ENCODE assay signal across 17 cellular contexts in genomic region chr22:38712496-38713207, GRCh38. TPM values are rescaled to one million over a fixed set of nuclear protein-coding genes. Genes with fewer than 3 reads are reported as not detected.
A peak's percentile ranks its signal among the peaks of the same experiment; 100 is the strongest.
DNase-seq lines count a peak whose midpoint lies in the region; ATAC-seq and TF ChIP-seq lines count a peak whose summit lies in the region.
"Had no signal": no experiment of that assay in that cellular context is flagged by ENCODE, and none has a peak within 500 bp of the region (broad histone marks: within the 10 kb centered on the region; RNA-seq: fewer than 3 reads in every experiment).

No MANE protein-coding gene starts in this region.

- H3K27me3 ChIP-seq in skeletal muscle tissue (ENCODE audit: control insufficient read depth in 3 of 3, insufficient read depth in 3 of 3, low read length in 3 of 3) (no peaks in the 10 kb centered on the region), ovary (no peaks in the 10 kb centered on the region)

- peak overlapping the region in 2 of 3 donors; percentile 32 to 33 for H3K9ac ChIP-seq in skeletal muscle tissue (ENCODE audit: low read depth in 1 of 3, low read length in 3 of 3)
- H3K9ac ChIP-seq: parathyroid adenoma had no signal

- H3K36me3 ChIP-seq in skeletal muscle tissue (ENCODE audit: control insufficient read depth in 3 of 3, insufficient read depth in 3 of 3, low read length in 3 of 3) (peaks cover 24 to 31% (median 29%) of the 10 kb centered on the region in 3 donors), ovary (no peaks in the 10 kb centered on the region)

- intact Hi-C loops in activated T-helper 2 cell treated with anti-CD3 and anti-CD28 coated beads, Interferon-gamma antibody, Interleukin-2, Interleukin-4, amounts not matched to agents 10 μg/mL and 5 μg/mL and 100 μg/mL, durations not matched to agents 14 hours and 24 hours and 36 hours (cut with micrococcal nuclease): no loop called here
- intact Hi-C loops in ovary (cut with DNase I): no loop called here

- H3K4me1 ChIP-seq in skeletal muscle tissue (ENCODE audit: control insufficient read depth in 3 of 3, insufficient read depth in 3 of 3, low read length in 3 of 3) (peaks cover 30 to 56% (median 46%) of the 10 kb centered on the region in 3 donors), ovary (ENCODE audit: insufficient read depth) (peaks cover 5% of the 10 kb centered on the region)

- H3K36me3 Mint-ChIP-seq in activated T-cell treated with anti-CD3 and anti-CD28 coated beads, Interleukin-2, amount 50 U/mL, for 72 hours (ENCODE audit: insufficient read depth in 2 of 2): peaks cover 5 to 32% of the 10 kb centered on the region in 2 donors
- H3K36me3 Mint-ChIP-seq in activated T-helper 2 cell treated with anti-CD3 and anti-CD28 coated beads, Interferon-gamma antibody, Interleukin-2, Interleukin-4, amounts not matched to agents 10 μg/mL and 5 μg/mL and 100 μg/mL, durations not matched to agents 14 hours and 24 hours and 36 hours (ENCODE audit: low read depth): peaks cover 72% of the 10 kb centered on the region

- no peak for ATAC-seq in activated T-cell treated with anti-CD3 and anti-CD28 coated beads, Interleukin-2, amount 50 U/mL, for 72 hours (replicated peaks in 1 of 2)
- ATAC-seq: HCT116 had no signal

- H3K9me3 ChIP-seq in skeletal muscle tissue (ENCODE audit: control insufficient read depth in 3 of 3, low read length in 3 of 3) (no peaks in the 10 kb centered on the region), ovary (no peaks in the 10 kb centered on the region)

- peaks cover 72% of the 10 kb centered on the region for H3K4me1 Mint-ChIP-seq in activated T-cell treated with anti-CD3 and anti-CD28 coated beads, Interleukin-2, amount 50 U/mL, for 72 hours (ENCODE audit: low read depth)
- H3K4me1 Mint-ChIP-seq in activated T-helper 2 cell treated with anti-CD3 and anti-CD28 coated beads, Interferon-gamma antibody, Interleukin-2, Interleukin-4, amounts not matched to agents 10 μg/mL and 5 μg/mL and 100 μg/mL, durations not matched to agents 14 hours and 24 hours and 36 hours (ENCODE audit: low read depth): peaks cover 49% of the 10 kb centered on the region

- no peak for TF ChIP-seq EP300 in ovary (IDR thresholded peaks at IDR 0.05)

- WGBS in ovary, 3 donors: 74 to 86% (median 81%) methylated on average over 11 of the region's 11 CpGs

- H3K27ac ChIP-seq in skeletal muscle tissue (ENCODE audit: low read depth, low read length) (no peak overlapping the region), ovary (no peak overlapping the region)
- H3K27ac ChIP-seq: coronary artery, parathyroid adenoma had no signal

- DNase-seq in activated T-cell treated with anti-CD3 and anti-CD28 coated beads, Interleukin-2, amount 50 U/mL, for 72 hours: no peak
- DNase-seq in activated T-cell treated with anti-CD3 and anti-CD28 coated beads for 4 hours: no peak
- no peak for DNase-seq in activated T-helper 2 cell treated with anti-CD3 and anti-CD28 coated beads, Interferon-gamma antibody, Interleukin-2, Interleukin-4, amounts not matched to agents 10 μg/mL and 5 μg/mL and 100 μg/mL, durations not matched to agents 14 hours and 24 hours and 36 hours (ENCODE audit: low spot score)
- peak; percentile 86 for DNase-seq in left kidney (ENCODE audit: low read depth, low spot score)
- DNase-seq in foreskin fibroblast: no peak
- DNase-seq in HuH-7 (ENCODE audit: low spot score): no peak
- DNase-seq in ovary: no peak
- DNase-seq: GDM1; KG1; midbrain; NCI-H1105; NCI-H2171 treated with DMSO at 0.1 percent for 48 hours; stimulated activated naive CD4-positive, alpha-beta T cell treated with Interleukin-2 at 50 U/mL for 16 hours had no signal

- no peak for TF ChIP-seq CTCF in foreskin fibroblast (IDR thresholded peaks at IDR 0.05; ENCODE audit: low read depth, low read length)
- no peak for TF ChIP-seq CTCF in ovary (IDR thresholded peaks at IDR 0.05)

- H3K27ac Mint-ChIP-seq in activated T-cell treated with anti-CD3 and anti-CD28 coated beads, Interleukin-2, amount 50 U/mL, for 72 hours: peak overlapping the region; percentile 18
- H3K27ac Mint-ChIP-seq in activated T-helper 2 cell treated with anti-CD3 and anti-CD28 coated beads, Interferon-gamma antibody, Interleukin-2, Interleukin-4, amounts not matched to agents 10 μg/mL and 5 μg/mL and 100 μg/mL, durations not matched to agents 14 hours and 24 hours and 36 hours: peak overlapping the region; percentile 49

- no peaks in the 10 kb centered on the region for H3K27me3 Mint-ChIP-seq in activated T-cell treated with anti-CD3 and anti-CD28 coated beads, Interleukin-2, amount 50 U/mL, for 72 hours (ENCODE audit: low read depth)
- H3K27me3 Mint-ChIP-seq in activated T-helper 2 cell treated with anti-CD3 and anti-CD28 coated beads, Interferon-gamma antibody, Interleukin-2, Interleukin-4, amounts not matched to agents 10 μg/mL and 5 μg/mL and 100 μg/mL, durations not matched to agents 14 hours and 24 hours and 36 hours (ENCODE audit: low read depth): no peaks in the 10 kb centered on the region

- H3K4me3 Mint-ChIP-seq in activated T-cell treated with anti-CD3 and anti-CD28 coated beads, Interleukin-2, amount 50 U/mL, for 72 hours: peak overlapping the region in 1 of 2 donors; percentile 21
- no peak overlapping the region for H3K4me3 Mint-ChIP-seq in activated T-helper 2 cell treated with anti-CD3 and anti-CD28 coated beads, Interferon-gamma antibody, Interleukin-2, Interleukin-4, amounts not matched to agents 10 μg/mL and 5 μg/mL and 100 μg/mL, durations not matched to agents 14 hours and 24 hours and 36 hours (ENCODE audit: low read depth)

- no peak for TF ChIP-seq POLR2A in ovary (IDR thresholded peaks at IDR 0.05)

- no peaks in the 10 kb centered on the region for H3K9me3 Mint-ChIP-seq in activated T-cell treated with anti-CD3 and anti-CD28 coated beads, Interleukin-2, amount 50 U/mL, for 72 hours
- no peaks in the 10 kb centered on the region for H3K9me3 Mint-ChIP-seq in activated T-helper 2 cell treated with anti-CD3 and anti-CD28 coated beads, Interferon-gamma antibody, Interleukin-2, Interleukin-4, amounts not matched to agents 10 μg/mL and 5 μg/mL and 100 μg/mL, durations not matched to agents 14 hours and 24 hours and 36 hours

- H3K4me3 ChIP-seq in skeletal muscle tissue (ENCODE audit: low read length in 3 of 3) (peak overlapping the region in 1 of 3 donors; percentile 17), foreskin fibroblast (ENCODE audit: low read depth in 1 of 2, low read length in 2 of 2) (no peak overlapping the region), ovary (no peak overlapping the region)
- H3K4me3 ChIP-seq: coronary artery had no signal

RNA-seq across cellular contexts. Expression of gene GTPBP1, which starts 6.9 kb away (rescaled TPM):
- 100 to 1,000 TPM in 1 of 2 donors, 10 to 100 TPM in 1; 96.8 to 127 TPM for total RNA-seq in activated T-cell treated with anti-CD3 and anti-CD28 coated beads, Interleukin-2, amount 50 U/mL, for 72 hours
- 101 and 106 TPM in 2 replicates for total RNA-seq in activated T-helper 2 cell treated with anti-CD3 and anti-CD28 coated beads, Interferon-gamma antibody, Interleukin-2, Interleukin-4, amounts not matched to agents 10 μg/mL and 5 μg/mL and 100 μg/mL, durations not matched to agents 14 hours and 24 hours and 36 hours
- total RNA-seq in skeletal muscle tissue (19.3 TPM), ovary (10 to 100 TPM; 40.5 to 71.3 (median 62.3) TPM)
- polyA plus RNA-seq in ovary: 10 to 100 TPM; 16.9 to 29.8 TPM

RNA-seq across cellular contexts. Expression of gene JOSD1, which starts 11.9 kb away (rescaled TPM):
- 100 to 1,000 TPM; 144 to 161 TPM for total RNA-seq in activated T-cell treated with anti-CD3 and anti-CD28 coated beads, Interleukin-2, amount 50 U/mL, for 72 hours
- total RNA-seq in activated T-helper 2 cell treated with anti-CD3 and anti-CD28 coated beads, Interferon-gamma antibody, Interleukin-2, Interleukin-4, amounts not matched to agents 10 μg/mL and 5 μg/mL and 100 μg/mL, durations not matched to agents 14 hours and 24 hours and 36 hours: 101 and 105 TPM in 2 replicates
- total RNA-seq in skeletal muscle tissue: 25.1 TPM
- total RNA-seq in ovary: 100 to 1,000 TPM in 1 of 7 donors, 10 to 100 TPM in 6; 43.1 to 138 (median 48.7) TPM
- polyA plus RNA-seq in ovary: 10 to 100 TPM; 33.6 to 55.2 TPM

RNA-seq across cellular contexts. Expression of gene TOMM22, which starts 30.9 kb away (rescaled TPM):
- total RNA-seq in activated T-cell treated with anti-CD3 and anti-CD28 coated beads, Interleukin-2, amount 50 U/mL, for 72 hours: 10 to 100 TPM; 65.4 to 67.1 TPM
- 128 and 138 TPM in 2 replicates for total RNA-seq in activated T-helper 2 cell treated with anti-CD3 and anti-CD28 coated beads, Interferon-gamma antibody, Interleukin-2, Interleukin-4, amounts not matched to agents 10 μg/mL and 5 μg/mL and 100 μg/mL, durations not matched to agents 14 hours and 24 hours and 36 hours
- total RNA-seq in skeletal muscle tissue (63.7 TPM), ovary (10 to 100 TPM; 30.0 to 68.3 (median 57.7) TPM)
- polyA plus RNA-seq in ovary: 10 to 100 TPM; 30.6 to 96.3 TPM

RNA-seq across cellular contexts. Expression of gene SUN2, which starts 43.1 kb away (rescaled TPM):
- total RNA-seq in activated T-cell treated with anti-CD3 and anti-CD28 coated beads, Interleukin-2, amount 50 U/mL, for 72 hours: 100 to 1,000 TPM; 175 to 179 TPM
- total RNA-seq in activated T-helper 2 cell treated with anti-CD3 and anti-CD28 coated beads, Interferon-gamma antibody, Interleukin-2, Interleukin-4, amounts not matched to agents 10 μg/mL and 5 μg/mL and 100 μg/mL, durations not matched to agents 14 hours and 24 hours and 36 hours: 121 and 123 TPM in 2 replicates
- total RNA-seq in skeletal muscle tissue: 40.2 TPM
- 100 to 1,000 TPM; 152 to 311 (median 205) TPM for total RNA-seq in ovary
- 100 to 1,000 TPM in 1 of 2 donors, 10 to 100 TPM in 1; 21.2 to 156 TPM for polyA plus RNA-seq in ovary

RNA-seq across cellular contexts. Expression of gene CBY1, which starts 56.2 kb away (rescaled TPM):
- 10 to 100 TPM; 22.2 to 26.2 TPM for total RNA-seq in activated T-cell treated with anti-CD3 and anti-CD28 coated beads, Interleukin-2, amount 50 U/mL, for 72 hours
- 10.3 and 11.2 TPM in 2 replicates for total RNA-seq in activated T-helper 2 cell treated with anti-CD3 and anti-CD28 coated beads, Interferon-gamma antibody, Interleukin-2, Interleukin-4, amounts not matched to agents 10 μg/mL and 5 μg/mL and 100 μg/mL, durations not matched to agents 14 hours and 24 hours and 36 hours
- total RNA-seq in skeletal muscle tissue: 14.1 TPM
- 10 to 100 TPM; 15.5 to 45.2 (median 35.0) TPM for total RNA-seq in ovary
- 10 to 100 TPM; 54.0 to 84.0 TPM for polyA plus RNA-seq in ovary
